15 cellular contexts compared by ENCODE assay signal in genomic region chr12:76778358-76778757, GRCh38. TPM values are rescaled to one million over a fixed set of nuclear protein-coding genes. Genes with fewer than 3 reads are reported as not detected.
A peak's percentile ranks its signal among the peaks of the same experiment; 100 is the strongest.
DNase-seq lines count a peak whose midpoint lies in the region; ATAC-seq and TF ChIP-seq lines count a peak whose summit lies in the region.
"Had no signal": no experiment of that assay in that cellular context is flagged by ENCODE, and none has a peak within 500 bp of the region (broad histone marks: within the 10 kb centered on the region; RNA-seq: fewer than 3 reads in every experiment).

No MANE protein-coding gene starts in this region.

- no peaks in the 10 kb centered on the region for H3K27me3 Mint-ChIP-seq in activated B cell treated with CpG ODN at 0.5 μM for 24 hours
- H3K27me3 Mint-ChIP-seq in stimulated activated naive B cell treated with anti-CD40 and anti-IgM and Interleukin-4, amounts not matched to agents 10 μg/mL and 1 μg/mL and 100 μg/mL, for 72 hours = no peaks in the 10 kb centered on the region

- POLR2A ChIA-PET in activated B cell treated with CpG ODN at 0.5 μM for 24 hours (lab: Charles Lee) = interaction anchor here (0.6 to 3.0 kb wide), 5 partner anchors 10 to 190 kb away, joined by 4 to 18 read pairs (median 4); partner anchors contain the start of gene ZDHHC17

- H3K4me3 Mint-ChIP-seq in activated B cell treated with CpG ODN at 0.5 μM for 24 hours = no peak overlapping the region
- H3K4me3 Mint-ChIP-seq in stimulated activated naive B cell treated with anti-CD40 and anti-IgM and Interleukin-4, amounts not matched to agents 10 μg/mL and 1 μg/mL and 100 μg/mL, for 72 hours = no peak overlapping the region

- H3K4me3 ChIP-seq in right atrium auricular region = no peak overlapping the region
- peak overlapping the region; percentile 25 to 32 for H3K4me3 ChIP-seq in neutrophil (ENCODE audit: low read depth in 1 of 2, low read length in 1 of 2)
- H3K4me3 ChIP-seq: BLaER1 had no signal

- H3K27ac Mint-ChIP-seq in activated B cell treated with CpG ODN at 0.5 μM for 24 hours = peak overlapping the region; percentile 79
- peak overlapping the region; percentile 66 for H3K27ac Mint-ChIP-seq in stimulated activated naive B cell treated with anti-CD40 and anti-IgM and Interleukin-4, amounts not matched to agents 10 μg/mL and 1 μg/mL and 100 μg/mL, for 72 hours

- no peaks in the 10 kb centered on the region for H3K27me3 ChIP-seq in right atrium auricular region
- H3K27me3 ChIP-seq in neutrophil = no peaks in the 10 kb centered on the region
- H3K27me3 ChIP-seq: BLaER1 had no signal

- CTCF ChIA-PET in activated B cell treated with CpG ODN at 0.5 μM for 24 hours (lab: Charles Lee) = interaction anchor here (1.0 to 3.0 kb wide), 3 partner anchors 12 to 15 kb away, joined by 3 to 10 read pairs (median 3); partner anchors contain the start of gene ZDHHC17

- ATAC-seq in left ventricle myocardium superior (peak; percentile 31), activated B cell treated with CpG ODN at 0.5 μM for 24 hours (ENCODE audit: low read depth) (no peak), HG03097 (IDR thresholded peaks at IDR 0.05; ENCODE audit: low FRiP score, unreplicated experiment) (no peak)
- no peak for ATAC-seq in stimulated activated naive B cell treated with anti-CD40 and anti-IgM and Interleukin-4, amounts not matched to agents 10 μg/mL and 1 μg/mL and 100 μg/mL, for 72 hours (replicated peaks)
- ATAC-seq: Panc1 had no signal

- H3K27ac ChIP-seq in right atrium auricular region (no peak overlapping the region), neutrophil (peak overlapping the region; percentile 86)
- H3K27ac ChIP-seq: 22Rv1, BLaER1 had no signal

- DNase-seq in left ventricle myocardium superior (no peak), right atrium auricular region (ENCODE audit: low spot score) (no peak), activated B cell treated with CpG ODN at 0.5 μM for 24 hours (no peak), NCI-H2171 treated with DMSO at 0.1 percent for 48 hours (lab: John Stamatoyannopoulos, UW) (no peak), NCI-H2029 treated with DMSO at 0.1 percent for 48 hours (lab: John Stamatoyannopoulos, UW) (no peak)
- no peak for DNase-seq in stimulated activated naive B cell treated with anti-CD40 and anti-IgM and Interleukin-4, amounts not matched to agents 10 μg/mL and 1 μg/mL and 100 μg/mL, for 72 hours
- DNase-seq: GOT3, NCI-H1417 treated with DMSO at 0.1 percent for 48 hours, NCI-H2029, NCI-H748 treated with DMSO at 0.1 percent for 48 hours had no signal

- H3K36me3 Mint-ChIP-seq in activated B cell treated with CpG ODN at 0.5 μM for 24 hours (ENCODE audit: low read depth) = peaks cover 22% of the 10 kb centered on the region
- H3K36me3 Mint-ChIP-seq in stimulated activated naive B cell treated with anti-CD40 and anti-IgM and Interleukin-4, amounts not matched to agents 10 μg/mL and 1 μg/mL and 100 μg/mL, for 72 hours = peaks cover 22 to 41% of the 10 kb centered on the region in 2 donors

- TF ChIP-seq CTCF in right atrium auricular region (IDR thresholded peaks at IDR 0.05) (no peak), activated B cell treated with CpG ODN at 0.5 μM for 24 hours (IDR thresholded peaks at IDR 0.05) (no peak), neutrophil (IDR thresholded peaks at IDR 0.05) (no peak)

- intact Hi-C loops in left ventricle myocardium superior (cut with micrococcal nuclease) = no loop called here
- intact Hi-C loops in activated B cell treated with CpG ODN at 0.5 μM for 24 hours (cut with micrococcal nuclease) = loop anchor here (5.0 kb wide), 2 partner anchors 284 to 696 kb away; partner anchors contain the start of gene NAP1L1

- peaks cover 59% of the 10 kb centered on the region for H3K4me1 Mint-ChIP-seq in activated B cell treated with CpG ODN at 0.5 μM for 24 hours
- H3K4me1 Mint-ChIP-seq in stimulated activated naive B cell treated with anti-CD40 and anti-IgM and Interleukin-4, amounts not matched to agents 10 μg/mL and 1 μg/mL and 100 μg/mL, for 72 hours = peaks cover 28 to 59% of the 10 kb centered on the region in 2 donors

- H3K4me1 ChIP-seq in right atrium auricular region (peaks cover 0 to 39% of the 10 kb centered on the region in 2 donors), neutrophil (ENCODE audit: control insufficient read depth in 1 of 2, insufficient read depth in 1 of 2, low read depth in 1 of 2, low read length in 1 of 2) (peaks cover 39 to 55% of the 10 kb centered on the region in 2 experiments)

- H3K9me3 ChIP-seq in right atrium auricular region (no peaks in the 10 kb centered on the region), neutrophil (no peaks in the 10 kb centered on the region)

- peaks cover 4% of the 10 kb centered on the region for H3K9me3 Mint-ChIP-seq in activated B cell treated with CpG ODN at 0.5 μM for 24 hours
- peaks cover 11 to 14% of the 10 kb centered on the region in 2 donors for H3K9me3 Mint-ChIP-seq in stimulated activated naive B cell treated with anti-CD40 and anti-IgM and Interleukin-4, amounts not matched to agents 10 μg/mL and 1 μg/mL and 100 μg/mL, for 72 hours

- no peaks in the 10 kb centered on the region for H3K36me3 ChIP-seq in right atrium auricular region
- H3K36me3 ChIP-seq in neutrophil = no peaks in the 10 kb centered on the region

RNA-seq across cellular contexts. Expression of gene ZDHHC17, which starts 14.4 kb away (rescaled TPM):
- 22.2 TPM for total RNA-seq in left ventricle myocardium superior
- 10 to 100 TPM; 14.5 to 17.2 TPM for total RNA-seq in right atrium auricular region
- 51.8 and 70.8 TPM in 2 replicates for total RNA-seq in activated B cell treated with CpG ODN at 0.5 μM for 24 hours

Comparison
In these comparisons a context has a peak if more than half of its experiments do, and no peak if none do; other contexts are left out.
1. H3K4me3 ChIP-seq: peak in neutrophil (2 of 2); none in right atrium auricular region (0 of 2).